15 cellular contexts compared by ENCODE assay signal in genomic region chr9:84755375-84755774, GRCh38.
"Had no signal": no experiment of that assay in that cellular context is flagged by ENCODE, and none has a peak within 500 bp of the region (broad histone marks: within the 10 kb centered on the region; RNA-seq: fewer than 3 reads in every experiment).

No MANE protein-coding gene starts in this region.

- H3K9me3 ChIP-seq: gastrocnemius medialis, left ventricle myocardium inferior, prostate gland, right lobe of liver, spleen, upper lobe of right lung had no signal

- H3K27me3 ChIP-seq: gastrocnemius medialis, right lobe of liver, spleen, upper lobe of right lung had no signal

- DNase-seq: activated CD4-positive, alpha-beta T cell treated with anti-CD3 and anti-CD28 coated beads, Interleukin-2, amount 50 U/mL, for 48 hours; activated CD4-positive, CD25-positive, alpha-beta regulatory T cell; activated naive CD4-positive, alpha-beta T cell treated with anti-CD3 and anti-CD28 coated beads, Interleukin-2, amount 10 ng/mL, durations not matched to agents 7 days and 5 days; amniotic stem cell; effector CD4-positive, alpha-beta T cell; gastrocnemius medialis; left ventricle myocardium inferior; right lobe of liver; spleen; stimulated activated CD4-positive, alpha-beta T cell treated with anti-CD3 and anti-CD28 coated beads, Interleukin-2, amount 100 ng/mL, for 24 hours; stimulated activated naive CD4-positive, alpha-beta T cell; upper lobe of right lung had no signal

- H3K4me3 Mint-ChIP-seq: activated naive CD4-positive, alpha-beta T cell treated with anti-CD3 and anti-CD28 coated beads, Interleukin-2, amount 10 ng/mL, durations not matched to agents 7 days and 5 days; brain; natural killer cell treated with Interleukin-12 subunit alpha and Interleukin-12 subunit beta and Interleukin-15 and Interleukin-18, amount 100 ng/mL, for 72 hours had no signal

- H3K9me3 Mint-ChIP-seq: activated naive CD4-positive, alpha-beta T cell treated with anti-CD3 and anti-CD28 coated beads, Interleukin-2, amount 10 ng/mL, durations not matched to agents 7 days and 5 days; brain; natural killer cell treated with Interleukin-12 subunit alpha and Interleukin-12 subunit beta and Interleukin-15 and Interleukin-18, amount 100 ng/mL, for 72 hours had no signal

- H3K36me3 ChIP-seq: gastrocnemius medialis, left ventricle myocardium inferior, prostate gland, right lobe of liver, spleen, upper lobe of right lung had no signal

- H3K27me3 Mint-ChIP-seq: activated naive CD4-positive, alpha-beta T cell treated with anti-CD3 and anti-CD28 coated beads, Interleukin-2, amount 10 ng/mL, durations not matched to agents 7 days and 5 days had no signal

- H3K27ac ChIP-seq: gastrocnemius medialis, prostate gland, right lobe of liver, spleen, upper lobe of right lung had no signal

- H3K36me3 Mint-ChIP-seq: activated naive CD4-positive, alpha-beta T cell treated with anti-CD3 and anti-CD28 coated beads, Interleukin-2, amount 10 ng/mL, durations not matched to agents 7 days and 5 days; natural killer cell treated with Interleukin-12 subunit alpha and Interleukin-12 subunit beta and Interleukin-15 and Interleukin-18, amount 100 ng/mL, for 72 hours had no signal

- H3K4me3 ChIP-seq: gastrocnemius medialis, left ventricle myocardium inferior, prostate gland, right lobe of liver, spleen, upper lobe of right lung had no signal

- ATAC-seq: gastrocnemius medialis; natural killer cell treated with Interleukin-12 subunit alpha and Interleukin-12 subunit beta and Interleukin-15 and Interleukin-18, amount 100 ng/mL, for 72 hours; right lobe of liver; upper lobe of right lung had no signal

- H3K4me1 ChIP-seq: prostate gland, right lobe of liver, spleen, upper lobe of right lung had no signal

- H3K27ac Mint-ChIP-seq: activated naive CD4-positive, alpha-beta T cell treated with anti-CD3 and anti-CD28 coated beads, Interleukin-2, amount 10 ng/mL, durations not matched to agents 7 days and 5 days; natural killer cell treated with Interleukin-12 subunit alpha and Interleukin-12 subunit beta and Interleukin-15 and Interleukin-18, amount 100 ng/mL, for 72 hours had no signal
